ENCODE assay signal across 25 cellular contexts in genomic region chr14:103899316-103899715, GRCh38. TPM values are rescaled to one million over a fixed set of nuclear protein-coding genes. Genes with fewer than 3 reads are reported as not detected.
"Had no signal": no experiment of that assay in that cellular context is flagged by ENCODE, and none has a peak within 500 bp of the region (broad histone marks: within the 10 kb centered on the region; RNA-seq: fewer than 3 reads in every experiment).

No MANE protein-coding gene starts in this region.

- DNase-seq: activated B cell treated with CpG ODN at 0.5 μM for 24 hours; activated CD4-positive, alpha-beta T cell treated with anti-CD3 and anti-CD28 coated beads, Interleukin-2, amount 10 ng/mL, durations not matched to agents 24 days and 14 days; activated CD8-positive, alpha-beta memory T cell treated with anti-CD3 and anti-CD28 coated beads for 24 hours; activated gamma-delta T cell treated with Interleukin-2 at 50 U/mL for 16 hours; activated naive CD8-positive, alpha-beta T cell treated with anti-CD3 and anti-CD28 coated beads for 36 hours; amygdala; body of pancreas; caudate nucleus; effector memory CD4-positive, alpha-beta T cell; foreskin melanocyte; kidney glomerular epithelial cell; mesendoderm; occipital lobe; stimulated activated CD4-positive, alpha-beta T cell treated with anti-CD3 and anti-CD28 coated beads, Interleukin-4, amount 100 ng/mL, for 24 hours; stimulated activated naive CD4-positive, alpha-beta T cell treated with Interleukin-2 at 50 U/mL for 16 hours; substantia nigra; trophoblast cell had no signal

- H3K27ac ChIP-seq: coronary artery, epithelial cell of prostate, right atrium auricular region, skin epidermis had no signal

- ATAC-seq: body of pancreas had no signal

- H3K27ac Mint-ChIP-seq: activated B cell treated with CpG ODN at 0.5 μM for 24 hours; activated CD4-positive, alpha-beta T cell treated with anti-CD3 and anti-CD28 coated beads, Interleukin-2, amount 10 ng/mL, durations not matched to agents 24 days and 14 days; activated naive CD8-positive, alpha-beta T cell treated with anti-CD3 and anti-CD28 coated beads for 36 hours; nephron; progenitor cell of endocrine pancreas had no signal

- H3K4me3 ChIP-seq: body of pancreas, coronary artery, right atrium auricular region, skin epidermis had no signal

- H3K9me3 ChIP-seq: body of pancreas, right atrium auricular region had no signal

- H3K4me3 Mint-ChIP-seq: activated B cell treated with CpG ODN at 0.5 μM for 24 hours; activated CD4-positive, alpha-beta T cell treated with anti-CD3 and anti-CD28 coated beads, Interleukin-2, amount 10 ng/mL, durations not matched to agents 24 days and 14 days; activated naive CD8-positive, alpha-beta T cell treated with anti-CD3 and anti-CD28 coated beads for 36 hours; nephron had no signal

- H3K27me3 ChIP-seq: body of pancreas, right atrium auricular region had no signal

- H3K27me3 Mint-ChIP-seq: activated B cell treated with CpG ODN at 0.5 μM for 24 hours, progenitor cell of endocrine pancreas had no signal

- H3K36me3 ChIP-seq: right atrium auricular region had no signal

- H3K9me3 Mint-ChIP-seq: activated B cell treated with CpG ODN at 0.5 μM for 24 hours; activated CD4-positive, alpha-beta T cell treated with anti-CD3 and anti-CD28 coated beads, Interleukin-2, amount 10 ng/mL, durations not matched to agents 24 days and 14 days; activated naive CD8-positive, alpha-beta T cell treated with anti-CD3 and anti-CD28 coated beads for 36 hours had no signal

- H3K36me3 Mint-ChIP-seq: activated naive CD8-positive, alpha-beta T cell treated with anti-CD3 and anti-CD28 coated beads for 36 hours had no signal

RNA-seq across cellular contexts. Expression of gene TDRD9, which starts 28.9 kb away (rescaled TPM):
- total RNA-seq: progenitor cell of endocrine pancreas had no signal

RNA-seq across cellular contexts. Expression of gene RD3L, which starts 43.0 kb away (rescaled TPM):
- total RNA-seq: activated B cell treated with CpG ODN at 0.5 μM for 24 hours; activated CD4-positive, alpha-beta T cell treated with anti-CD3 and anti-CD28 coated beads, Interleukin-2, amount 10 ng/mL, durations not matched to agents 24 days and 14 days; activated naive CD8-positive, alpha-beta T cell treated with anti-CD3 and anti-CD28 coated beads for 36 hours; body of pancreas; fibroblast of lung; lower leg skin; occipital lobe; progenitor cell of endocrine pancreas had no signal
- polyA plus RNA-seq: fibroblast of lung had no signal
